ENCODE assay signal across 11 cellular contexts in genomic region chr16:84608281-84608680, GRCh38. TPM values are rescaled to one million over a fixed set of nuclear protein-coding genes. Genes with fewer than 3 reads are reported as not detected.
DNase-seq lines count a peak whose midpoint lies in the region; ATAC-seq and TF ChIP-seq lines count a peak whose summit lies in the region.
"Had no signal": no experiment of that assay in that cellular context is flagged by ENCODE, and none has a peak within 500 bp of the region (broad histone marks: within the 10 kb centered on the region; RNA-seq: fewer than 3 reads in every experiment).

No MANE protein-coding gene starts in this region.

- ATAC-seq in effector memory CD8-positive, alpha-beta T cell (replicated peaks) = peak; percentile 68
- ATAC-seq: HCT116, WTC11 had no signal

- no peak overlapping the region for H3K4me3 ChIP-seq in transverse colon

- no peak for TF ChIP-seq EP300 in transverse colon (IDR thresholded peaks at IDR 0.05; ENCODE audit: low read depth)

- no peak for TF ChIP-seq POLR2A in transverse colon (IDR thresholded peaks at IDR 0.05)

- H3K27ac Mint-ChIP-seq in activated T-cell treated with anti-CD3 and anti-CD28 coated beads, Interleukin-2, amount 50 U/mL, for 24 hours = peak overlapping the region; percentile 84
- peak overlapping the region; percentile 93 for H3K27ac Mint-ChIP-seq in T-helper 1 cell treated with Interleukin-12 subunit alpha and Interleukin-12 subunit beta and Interleukin-4 antibody, amounts not matched to agents 30 μg/mL and 1 μg/mL, for 36 hours
- H3K27ac Mint-ChIP-seq in effector memory CD8-positive, alpha-beta T cell = peak overlapping the region; percentile 47 to 93
- H3K27ac Mint-ChIP-seq: WTC11 had no signal

- peak overlapping the region; percentile 24 to 65 (median 39) for H3K27ac ChIP-seq in transverse colon

- in situ Hi-C loops in transverse colon (cut with MboI; ENCODE audit: low pct_ligation_motif_present in 1 of 4, low pct_unique_long_range_greater_than_20kb in 1 of 4, low sequenced_read_pairs in 3 of 4) = no loop called here

- DNase-seq in activated T-cell treated with anti-CD3 and anti-CD28 coated beads, Interleukin-2, amount 50 U/mL, for 24 hours = no peak
- DNase-seq in activated T-cell treated with anti-CD3 and anti-CD28 coated beads for 4 hours = no peak
- DNase-seq in effector memory CD8-positive, alpha-beta T cell = no peak
- no peak for DNase-seq in transverse colon
- no peak for DNase-seq in ureter (ENCODE audit: low spot score)
- no peak for DNase-seq in NCI-H748 treated with DMSO at 0.1 percent for 48 hours (lab: John Stamatoyannopoulos, UW)
- no peak for DNase-seq in kidney glomerular epithelial cell (lab: John Stamatoyannopoulos, UW)
- DNase-seq: NCI-H2081 treated with DMSO at 0.1 percent for 48 hours had no signal

- H3K27me3 Mint-ChIP-seq in activated T-cell treated with anti-CD3 and anti-CD28 coated beads, Interleukin-2, amount 50 U/mL, for 24 hours = no peaks in the 10 kb centered on the region
- no peaks in the 10 kb centered on the region for H3K27me3 Mint-ChIP-seq in T-helper 1 cell treated with Interleukin-12 subunit alpha and Interleukin-12 subunit beta and Interleukin-4 antibody, amounts not matched to agents 30 μg/mL and 1 μg/mL, for 36 hours (ENCODE audit: low read depth)
- H3K27me3 Mint-ChIP-seq in effector memory CD8-positive, alpha-beta T cell = peaks cover 0 to 7% of the 10 kb centered on the region in 2 donors

- H3K36me3 Mint-ChIP-seq in activated T-cell treated with anti-CD3 and anti-CD28 coated beads, Interleukin-2, amount 50 U/mL, for 24 hours (ENCODE audit: low read depth) = peaks cover 92% of the 10 kb centered on the region
- H3K36me3 Mint-ChIP-seq in T-helper 1 cell treated with Interleukin-12 subunit alpha and Interleukin-12 subunit beta and Interleukin-4 antibody, amounts not matched to agents 30 μg/mL and 1 μg/mL, for 36 hours (ENCODE audit: low read depth) = peaks cover 78% of the 10 kb centered on the region
- peaks cover 22% of the 10 kb centered on the region for H3K36me3 Mint-ChIP-seq in effector memory CD8-positive, alpha-beta T cell (ENCODE audit: insufficient read depth)

- peaks cover 92% of the 10 kb centered on the region for H3K4me1 Mint-ChIP-seq in activated T-cell treated with anti-CD3 and anti-CD28 coated beads, Interleukin-2, amount 50 U/mL, for 24 hours (ENCODE audit: low read depth)
- H3K4me1 Mint-ChIP-seq in T-helper 1 cell treated with Interleukin-12 subunit alpha and Interleukin-12 subunit beta and Interleukin-4 antibody, amounts not matched to agents 30 μg/mL and 1 μg/mL, for 36 hours (ENCODE audit: low read depth) = peaks cover 79% of the 10 kb centered on the region
- H3K4me1 Mint-ChIP-seq in effector memory CD8-positive, alpha-beta T cell (ENCODE audit: low read depth in 2 of 2) = peaks cover 67 to 77% of the 10 kb centered on the region in 2 donors

- H3K9me3 ChIP-seq in transverse colon = no peaks in the 10 kb centered on the region

- 62 to 78% methylated on average over 5 to 6 of the region's 6 CpGs for WGBS in transverse colon (ENCODE audit: low coverage in 1 of 2), 2 donors

- intact Hi-C loops in transverse colon (cut with DNase I; ENCODE audit: low total_unique reads) = no loop called here

- peaks cover 0 to 32% (median 12%) of the 10 kb centered on the region in 4 donors for H3K4me1 ChIP-seq in transverse colon

- H3K27me3 ChIP-seq in transverse colon = no peaks in the 10 kb centered on the region

- peak overlapping the region; percentile 41 for H3K4me3 Mint-ChIP-seq in activated T-cell treated with anti-CD3 and anti-CD28 coated beads, Interleukin-2, amount 50 U/mL, for 24 hours
- peak overlapping the region; percentile 83 for H3K4me3 Mint-ChIP-seq in T-helper 1 cell treated with Interleukin-12 subunit alpha and Interleukin-12 subunit beta and Interleukin-4 antibody, amounts not matched to agents 30 μg/mL and 1 μg/mL, for 36 hours
- H3K4me3 Mint-ChIP-seq in effector memory CD8-positive, alpha-beta T cell = peak overlapping the region; percentile 53 to 55
- H3K4me3 Mint-ChIP-seq: WTC11 had no signal

- no peaks in the 10 kb centered on the region for H3K9me3 Mint-ChIP-seq in activated T-cell treated with anti-CD3 and anti-CD28 coated beads, Interleukin-2, amount 50 U/mL, for 24 hours
- peaks cover 12% of the 10 kb centered on the region for H3K9me3 Mint-ChIP-seq in T-helper 1 cell treated with Interleukin-12 subunit alpha and Interleukin-12 subunit beta and Interleukin-4 antibody, amounts not matched to agents 30 μg/mL and 1 μg/mL, for 36 hours
- H3K9me3 Mint-ChIP-seq in effector memory CD8-positive, alpha-beta T cell = no peaks in the 10 kb centered on the region

- TF ChIP-seq CTCF in transverse colon (IDR thresholded peaks at IDR 0.05) = no peak

- no peaks in the 10 kb centered on the region for H3K36me3 ChIP-seq in transverse colon

RNA-seq across cellular contexts. Expression of gene COTL1, which starts 9.6 kb away (rescaled TPM):
- 10 to 100 TPM; 31.1 to 78.9 (median 47.9) TPM for total RNA-seq in transverse colon
- total RNA-seq in ureter = 79.6 TPM

RNA-seq across cellular contexts. Expression of gene KLHL36, which starts 40.0 kb away (rescaled TPM):
- total RNA-seq in transverse colon (10 to 100 TPM; 38.0 to 75.5 (median 66.7) TPM), ureter (55.9 TPM)
